Comparison of ENCODE assay signal across 24 cellular contexts in genomic region chr16:80040814-80041213, GRCh38.
A peak's percentile ranks its signal among the peaks of the same experiment; 100 is the strongest.
DNase-seq lines count a peak whose midpoint lies in the region; ATAC-seq and TF ChIP-seq lines count a peak whose summit lies in the region.
"Had no signal": no experiment of that assay in that cellular context is flagged by ENCODE, and none has a peak within 500 bp of the region (broad histone marks: within the 10 kb centered on the region; RNA-seq: fewer than 3 reads in every experiment).

No MANE protein-coding gene starts in this region.

- CTCF ChIA-PET in mammary epithelial cell (lab: Charles Lee; ENCODE audit: low non-redundant PET): no interaction called here

- no peak for TF ChIP-seq CTCF in mammary epithelial cell (conservative IDR thresholded peaks at IDR 0.05 in 1 of 2, IDR thresholded peaks at IDR 0.05 in 1 of 2; ENCODE audit: extremely low read depth in 1 of 2, insufficient read depth in 1 of 2, low read depth in 1 of 2, low read length in 2 of 2)
- TF ChIP-seq CTCF in breast epithelium (IDR thresholded peaks at IDR 0.05): no peak
- no peak for TF ChIP-seq CTCF in epithelial cell of esophagus (IDR thresholded peaks at IDR 0.05; ENCODE audit: insufficient read depth, low read depth, low read length, missing control alignments)

- H3K4me2 ChIP-seq in mammary epithelial cell (ENCODE audit: insufficient read depth, low read depth, low read length): no peak overlapping the region
- H3K4me2 ChIP-seq: KMS-11 had no signal

- no peak for ATAC-seq in activated naive CD4-positive, alpha-beta T cell treated with anti-CD3 and anti-CD28 coated beads, Interleukin-2, amount 50 U/mL, for 72 hours
- ATAC-seq: HCT116 had no signal

- no peak overlapping the region for H3K27ac ChIP-seq in mammary epithelial cell (ENCODE audit: insufficient read depth, low read depth, low read length)
- no peak overlapping the region for H3K27ac ChIP-seq in breast epithelium
- H3K27ac ChIP-seq: KMS-11 had no signal

- dilution Hi-C loops in mammary epithelial cell (cut with HindIII; ENCODE audit: low sequenced_read_pairs): no loop called here

- DNase-seq in mammary epithelial cell: peak; percentile 67
- no peak for DNase-seq in breast epithelium (ENCODE audit: low spot score in 2 of 2)
- peak; percentile 76 for DNase-seq in epithelial cell of esophagus (ENCODE audit: low read depth)
- DNase-seq in islet precursor cell: peak; percentile 65
- no peak for DNase-seq in COR-L47 (lab: John Stamatoyannopoulos, UW)
- no peak for DNase-seq in activated naive CD4-positive, alpha-beta T cell treated with anti-CD3 and anti-CD28 coated beads, Interleukin-2, amount 50 U/mL, for 72 hours (ENCODE audit: low spot score in 2 of 2)
- DNase-seq in C1 segment of cervical spinal cord (lab: John Stamatoyannopoulos, UW): no peak
- DNase-seq in SW 1271 (lab: John Stamatoyannopoulos, UW): no peak
- DNase-seq: 8988T; ACHN; BE2C; CD4-positive, CD25-positive, alpha-beta regulatory T cell; IMR-90; MM.1S; NCI-H1048; NCI-H1694; NCI-H2081 treated with DMSO at 0.1 percent for 48 hours; NCI-H2171; NCI-H226; NCI-H510A; NCI-H748 treated with DMSO at 0.1 percent for 48 hours; Right ventricle myocardium superior had no signal

- H4K20me1 ChIP-seq in mammary epithelial cell (ENCODE audit: insufficient read depth, low read length): no peaks in the 10 kb centered on the region

- 40% methylated on average over 3 of the region's 3 CpGs for whole genome bisulfite sequencing in mammary epithelial cell (ENCODE audit: low coverage, missing lambda C conversion rate)

- in situ Hi-C loops in mammary epithelial cell (cut with MboI; ENCODE audit: low sequenced_read_pairs in 2 of 2): no loop called here

- H3K79me2 ChIP-seq in mammary epithelial cell (ENCODE audit: insufficient read depth, low read length): no peaks in the 10 kb centered on the region

- no peak overlapping the region for H3K9ac ChIP-seq in mammary epithelial cell (ENCODE audit: insufficient read depth, low read length)
- H3K9ac ChIP-seq: KMS-11 had no signal

- no TSS peak for BruUV-seq in mammary epithelial cell (replicated peaks; lab: Mats Ljungman, UMichigan)

- H2AFZ ChIP-seq in mammary epithelial cell (ENCODE audit: low read depth, low read length): peak overlapping the region; percentile 30

- peaks cover 0 to 5% of the 10 kb centered on the region in 2 donors for H3K36me3 Mint-ChIP-seq in activated naive CD4-positive, alpha-beta T cell treated with anti-CD3 and anti-CD28 coated beads, Interleukin-2, amount 50 U/mL, for 72 hours
- H3K36me3 Mint-ChIP-seq: CD4-positive, CD25-positive, alpha-beta regulatory T cell had no signal

- intact Hi-C loops in mammary epithelial cell (cut with micrococcal nuclease): no loop called here
- intact Hi-C loops in breast epithelium (cut with DNase I; ENCODE audit: low total_unique reads): no loop called here

- peaks cover 0 to 4% of the 10 kb centered on the region in 2 donors for H3K9me3 Mint-ChIP-seq in activated naive CD4-positive, alpha-beta T cell treated with anti-CD3 and anti-CD28 coated beads, Interleukin-2, amount 50 U/mL, for 72 hours

- H3K27me3 ChIP-seq in mammary epithelial cell (ENCODE audit: insufficient read depth, low read length) (no peaks in the 10 kb centered on the region), breast epithelium (no peaks in the 10 kb centered on the region)
- H3K27me3 ChIP-seq: BE2C had no signal

- H3K4me1 ChIP-seq in mammary epithelial cell (ENCODE audit: insufficient read depth, low read length): peaks cover 13% of the 10 kb centered on the region
- H3K4me1 ChIP-seq in breast epithelium: no peaks in the 10 kb centered on the region
- H3K4me1 ChIP-seq: BE2C had no signal

- H3K4me3 ChIP-seq in mammary epithelial cell (replicated peaks in 1 of 3; ENCODE audit: insufficient read depth in 1 of 3, low read depth in 2 of 3, low read length in 3 of 3) (no peak overlapping the region), breast epithelium (no peak overlapping the region), epithelial cell of esophagus (ENCODE audit: low read length) (no peak overlapping the region)

- H3K36me3 ChIP-seq in mammary epithelial cell (ENCODE audit: insufficient read depth, low read length): no peaks in the 10 kb centered on the region
- no peaks in the 10 kb centered on the region for H3K36me3 ChIP-seq in breast epithelium
- H3K36me3 ChIP-seq: BE2C had no signal

- TF ChIP-seq POLR2A in breast epithelium (IDR thresholded peaks at IDR 0.05): no peak

- no peak overlapping the region for H3K27ac Mint-ChIP-seq in activated naive CD4-positive, alpha-beta T cell treated with anti-CD3 and anti-CD28 coated beads, Interleukin-2, amount 50 U/mL, for 72 hours
- H3K27ac Mint-ChIP-seq: CD4-positive, CD25-positive, alpha-beta regulatory T cell had no signal

- no peaks in the 10 kb centered on the region for H3K9me3 ChIP-seq in mammary epithelial cell (replicated peaks; ENCODE audit: insufficient read depth, low read length)
- no peaks in the 10 kb centered on the region for H3K9me3 ChIP-seq in breast epithelium
- H3K9me3 ChIP-seq: BE2C had no signal

Comparison
In these comparisons a context has a peak if more than half of its experiments do, and no peak if none do; other contexts are left out.
1. DNase-seq: peak in mammary epithelial cell (single experiment), epithelial cell of esophagus (single experiment) and islet precursor cell (single experiment); none in breast epithelium (0 of 2), COR-L47 (single experiment), activated naive CD4-positive, alpha-beta T cell treated with anti-CD3 and anti-CD28 coated beads, Interleukin-2, amount 50 U/mL, for 72 hours (0 of 2), C1 segment of cervical spinal cord (0 of 14) and SW 1271 (0 of 2).